ENCODE assay signal across 19 cellular contexts in genomic region chr2:29213871-29214341, GRCh38.
DNase-seq lines count a peak whose midpoint lies in the region; TF ChIP-seq lines count a peak whose summit lies in the region.
"Had no signal": no experiment of that assay in that cellular context is flagged by ENCODE, and none has a peak within 500 bp of the region (broad histone marks: within the 10 kb centered on the region; RNA-seq: fewer than 3 reads in every experiment).

No MANE protein-coding gene starts in this region.

- H3K36me3 ChIP-seq in SK-N-SH (replicated peaks in 1 of 2; ENCODE audit: control insufficient read depth in 1 of 2, insufficient read depth in 2 of 2, low read length in 1 of 2) = peaks cover 0 to 5% of the 10 kb centered on the region in 2 experiments
- H3K36me3 ChIP-seq: neutrophil, Peyer's patch had no signal

- intact Hi-C loops in MCF 10A (cut with micrococcal nuclease) = no loop called here
- intact Hi-C loops in Calu3 (cut with micrococcal nuclease; ENCODE audit: unreplicated experiment) = loop anchor here (1.0 kb wide), 1 partner anchor 24 kb away; no protein-coding TSS in a partner anchor

- POLR2A ChIA-PET in SK-N-SH (lab: Yijun Ruan, JAX) = interaction anchor here (0.8 kb wide), 1 partner anchor 12 kb away, joined by 9 read pairs; no protein-coding TSS in a partner anchor
- POLR2A ChIA-PET in MCF 10A (lab: Yijun Ruan, JAX) = interaction anchor here (0.8 to 1.6 kb wide), 2 partner anchors 10 to 150 kb away, joined by 3 to 4 read pairs; no protein-coding TSS in a partner anchor

- WGBS in SK-N-SH (ENCODE audit: low lambda C conversion rate) = 47% methylated on average over 10 of the region's 10 CpGs

- no peak for TF ChIP-seq EP300 in SK-N-SH (IDR thresholded peaks at IDR 0.05; ENCODE audit: borderline replicate concordance in 1 of 2, low read depth in 1 of 2, low read length in 1 of 2)

- H3K4me3 ChIP-seq in SK-N-SH (ENCODE audit: low read depth in 2 of 2, low read length in 1 of 2) = no peak overlapping the region
- H3K4me3 ChIP-seq: Peyer's patch had no signal

- no peaks in the 10 kb centered on the region for H3K9me2 ChIP-seq in SK-N-SH

- H3K4me1 Mint-ChIP-seq in type B pancreatic cell (ENCODE audit: unreplicated experiment) (peaks cover 12% of the 10 kb centered on the region), MCF 10A (ENCODE audit: insufficient read depth, unreplicated experiment) (no peaks in the 10 kb centered on the region), Calu3 (ENCODE audit: low read depth, unreplicated experiment) (no peaks in the 10 kb centered on the region)
- H3K4me1 Mint-ChIP-seq: activated naive CD8-positive, alpha-beta T cell treated with anti-CD3 and anti-CD28 coated beads, Interleukin-2, amount 10 ng/mL, durations not matched to agents 7 days and 5 days had no signal

- BruUV-seq in MCF 10A (replicated peaks; lab: Mats Ljungman, UMichigan) = no TSS peak
- BruUV-seq in Calu3 (replicated peaks; lab: Mats Ljungman, UMichigan) = no TSS peak

- no peaks in the 10 kb centered on the region for H3K27me3 ChIP-seq in SK-N-SH (ENCODE audit: insufficient read depth)
- H3K27me3 ChIP-seq: Peyer's patch had no signal

- H3K4me3 Mint-ChIP-seq in type B pancreatic cell (no peak overlapping the region), MCF 10A (ENCODE audit: unreplicated experiment) (no peak overlapping the region), Calu3 (ENCODE audit: low read depth, unreplicated experiment) (no peak overlapping the region)
- H3K4me3 Mint-ChIP-seq: activated naive CD8-positive, alpha-beta T cell treated with anti-CD3 and anti-CD28 coated beads, Interleukin-2, amount 10 ng/mL, durations not matched to agents 7 days and 5 days; activated T-cell treated with anti-CD3 and anti-CD28 coated beads, Interleukin-2, amount 50 U/mL, for 72 hours; CD4-positive, CD25-positive, alpha-beta regulatory T cell had no signal

- no peaks in the 10 kb centered on the region for H3K36me3 Mint-ChIP-seq in type B pancreatic cell
- H3K36me3 Mint-ChIP-seq in MCF 10A (ENCODE audit: insufficient read depth, unreplicated experiment) = peaks cover 18% of the 10 kb centered on the region
- H3K36me3 Mint-ChIP-seq in Calu3 (ENCODE audit: insufficient read depth, unreplicated experiment) = peaks cover 46% of the 10 kb centered on the region
- H3K36me3 Mint-ChIP-seq: activated naive CD8-positive, alpha-beta T cell treated with anti-CD3 and anti-CD28 coated beads, Interleukin-2, amount 10 ng/mL, durations not matched to agents 7 days and 5 days had no signal

- H3K27ac Mint-ChIP-seq in type B pancreatic cell (no peak overlapping the region), MCF 10A (ENCODE audit: low read depth, unreplicated experiment) (no peak overlapping the region), Calu3 (ENCODE audit: unreplicated experiment) (no peak overlapping the region)
- H3K27ac Mint-ChIP-seq: activated naive CD8-positive, alpha-beta T cell treated with anti-CD3 and anti-CD28 coated beads, Interleukin-2, amount 10 ng/mL, durations not matched to agents 7 days and 5 days; activated T-cell treated with anti-CD3 and anti-CD28 coated beads, Interleukin-2, amount 50 U/mL, for 72 hours had no signal

- no peak for TF ChIP-seq RAD21 in SK-N-SH (IDR thresholded peaks at IDR 0.05; ENCODE audit: low read length)

- no peak overlapping the region for H3K4me2 ChIP-seq in SK-N-SH

- no peaks in the 10 kb centered on the region for H3K9me3 ChIP-seq in SK-N-SH
- H3K9me3 ChIP-seq: neutrophil, Peyer's patch had no signal

- no peaks in the 10 kb centered on the region for H4K20me1 ChIP-seq in SK-N-SH (ENCODE audit: insufficient read depth)

- no peak overlapping the region for H3K27ac ChIP-seq in SK-N-SH (ENCODE audit: low read depth in 2 of 2, low read length in 1 of 2)
- H3K27ac ChIP-seq: neutrophil, Peyer's patch had no signal

- no peak overlapping the region for H3K9ac ChIP-seq in SK-N-SH

- TF ChIP-seq CTCF in SK-N-SH (IDR thresholded peaks at IDR 0.05) (no peak), type B pancreatic cell (conservative IDR thresholded peaks at IDR 0.05) (no peak), MCF 10A (IDR thresholded peaks at IDR 0.05; ENCODE audit: unreplicated experiment) (no peak), Calu3 (IDR thresholded peaks at IDR 0.05; ENCODE audit: unreplicated experiment) (no peak)

- H3K9me3 Mint-ChIP-seq in type B pancreatic cell (no peaks in the 10 kb centered on the region), MCF 10A (ENCODE audit: unreplicated experiment) (no peaks in the 10 kb centered on the region), Calu3 (ENCODE audit: low read depth, unreplicated experiment) (no peaks in the 10 kb centered on the region)
- H3K9me3 Mint-ChIP-seq: activated naive CD8-positive, alpha-beta T cell treated with anti-CD3 and anti-CD28 coated beads, Interleukin-2, amount 10 ng/mL, durations not matched to agents 7 days and 5 days; activated T-cell treated with anti-CD3 and anti-CD28 coated beads, Interleukin-2, amount 50 U/mL, for 72 hours; CD4-positive, CD25-positive, alpha-beta regulatory T cell had no signal

- H3K79me2 ChIP-seq in SK-N-SH (ENCODE audit: insufficient read depth) = no peaks in the 10 kb centered on the region

- peaks cover 0 to 9% of the 10 kb centered on the region in 2 experiments; a peak in 2 of 4 replicates for H3K4me1 ChIP-seq in SK-N-SH (ENCODE audit: control insufficient read depth in 1 of 2, insufficient read depth in 2 of 2, low read depth in 1 of 2, low read length in 1 of 2)
- H3K4me1 ChIP-seq: Peyer's patch had no signal

- no peak overlapping the region for H2AFZ ChIP-seq in SK-N-SH (ENCODE audit: low read depth)

- no peaks in the 10 kb centered on the region for H3K27me3 Mint-ChIP-seq in type B pancreatic cell
- no peaks in the 10 kb centered on the region for H3K27me3 Mint-ChIP-seq in MCF 10A (ENCODE audit: insufficient read depth, unreplicated experiment)
- no peaks in the 10 kb centered on the region for H3K27me3 Mint-ChIP-seq in Calu3 (ENCODE audit: unreplicated experiment)
- H3K27me3 Mint-ChIP-seq: activated naive CD8-positive, alpha-beta T cell treated with anti-CD3 and anti-CD28 coated beads, Interleukin-2, amount 10 ng/mL, durations not matched to agents 7 days and 5 days; CD4-positive, CD25-positive, alpha-beta regulatory T cell had no signal

- no peaks in the 10 kb centered on the region for H3F3A ChIP-seq in SK-N-SH (replicated peaks; ENCODE audit: insufficient read depth)

- CTCF ChIA-PET in SK-N-SH (lab: Yijun Ruan, JAX) = interaction anchor here (0.5 to 1.4 kb wide), 5 partner anchors 12 to 419 kb away, joined by 3 to 8 read pairs (median 3); no protein-coding TSS in a partner anchor
- CTCF ChIA-PET in MCF 10A (lab: Yijun Ruan, JAX) = no interaction called here
- CTCF ChIA-PET in Calu3 (lab: Charles Lee) = no interaction called here

- DNase-seq in activated CD8-positive, alpha-beta memory T cell treated with anti-CD3 and anti-CD28 coated beads for 24 hours = peak; percentile 28
- no peak for DNase-seq in activated CD8-positive, alpha-beta memory T cell treated with anti-CD3 and anti-CD28 coated beads, Interleukin-2, amount 50 U/mL, for 4 hours
- DNase-seq in SK-N-SH = no peak
- peak; percentile 19 for DNase-seq in hepatic stellate cell (ENCODE audit: low spot score)
- DNase-seq in type B pancreatic cell (ENCODE audit: extremely low spot score, unreplicated experiment) = peak; percentile 56
- no peak for DNase-seq in MCF 10A (ENCODE audit: unreplicated experiment)
- DNase-seq in medulla oblongata (ENCODE audit: extremely low spot score) = no peak
- DNase-seq in Calu3 = no peak
- DNase-seq: activated CD4-positive, alpha-beta T cell treated with anti-CD3 and anti-CD28 coated beads, Interleukin-2, amount 50 U/mL, for 1 hour; activated naive CD8-positive, alpha-beta T cell treated with anti-CD3 and anti-CD28 coated beads, Interleukin-2, amount 10 ng/mL, durations not matched to agents 7 days and 5 days; activated T-cell treated with anti-CD3 and anti-CD28 coated beads, Interleukin-2, amount 50 U/mL, for 72 hours; CD4-positive, CD25-positive, alpha-beta regulatory T cell; hypothalamus; kidney glomerular epithelial cell; midbrain; NCI-H2029 treated with DMSO at 0.1 percent for 48 hours; Peyer's patch; retina had no signal

TF ChIP-seq in SK-N-SH, 30 proteins besides CTCF, POLR2A, EP300 and RAD21:
- peak; percentile 50 for TF ChIP-seq PBX3 (IDR thresholded peaks at IDR 0.05)
- TF ChIP-seq GABPA (IDR thresholded peaks at IDR 0.05; ENCODE audit: low read depth) = no peak
- no peak for TF ChIP-seq GATA2 (CRISPR knock-in tag; IDR thresholded peaks at IDR 0.05)

Comparison
In these comparisons a context has a peak if more than half of its experiments do, and no peak if none do; other contexts are left out.
1. DNase-seq: peak in activated CD8-positive, alpha-beta memory T cell treated with anti-CD3 and anti-CD28 coated beads for 24 hours (single experiment), hepatic stellate cell (single experiment) and type B pancreatic cell (single experiment); none in activated CD8-positive, alpha-beta memory T cell treated with anti-CD3 and anti-CD28 coated beads, Interleukin-2, amount 50 U/mL, for 4 hours (single experiment), SK-N-SH (single experiment), MCF 10A (single experiment), medulla oblongata (single experiment) and Calu3 (single experiment).